ENCODE assay signal across 1 cellular context in the genomic region with DNA sequence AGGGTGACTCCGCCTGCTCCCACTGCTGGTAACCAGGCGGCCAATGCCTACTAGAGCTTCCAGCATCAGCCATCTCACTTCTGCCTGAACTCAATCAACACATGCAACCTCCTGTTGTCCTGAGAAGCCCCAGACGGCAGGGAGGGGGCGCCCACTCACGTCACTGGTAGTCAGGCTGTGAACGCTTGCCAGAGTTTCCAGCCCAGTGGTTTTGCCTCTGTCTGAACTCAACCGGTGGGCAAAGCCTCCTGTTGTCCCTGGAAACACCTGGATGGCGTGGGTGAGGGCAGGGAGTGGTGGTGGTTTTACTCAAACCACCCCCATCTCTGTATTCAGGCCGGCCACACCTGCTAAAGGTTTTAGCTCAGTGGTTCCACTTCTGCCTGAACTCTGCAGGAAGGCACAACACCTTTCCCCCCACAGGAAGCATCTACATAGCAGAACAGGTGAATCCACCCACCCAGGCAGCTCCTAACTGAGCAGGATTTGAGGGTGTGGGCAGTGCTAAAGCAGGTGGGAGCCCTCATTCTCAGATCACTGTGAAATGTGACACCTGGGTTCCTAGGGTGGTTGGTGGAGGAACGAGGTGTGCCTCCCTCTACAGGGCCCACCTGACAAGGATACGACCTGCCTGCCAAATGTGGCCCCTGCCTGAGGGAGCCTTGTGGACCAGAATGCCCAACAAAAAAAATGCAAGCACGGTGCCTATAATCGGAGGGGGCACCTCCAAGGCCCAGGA.
A peak's percentile ranks its signal among the peaks of the same experiment; 100 is the strongest.
TF ChIP-seq lines count a peak whose summit lies in the region.

No MANE protein-coding gene starts in this region.

TF ChIP-seq in H1, 55 proteins besides CTCF, POLR2A, EP300 and RAD21 (continued from another document):
- TF ChIP-seq SP1 (IDR thresholded peaks at IDR 0.05; ENCODE audit: low read depth, low read length) = no peak
- TF ChIP-seq CTBP2 (IDR thresholded peaks at IDR 0.05; ENCODE audit: borderline replicate concordance, insufficient read depth, insufficient read length, low read length) = no peak
- TF ChIP-seq CBX5 (IDR thresholded peaks at IDR 0.05; ENCODE audit: low read depth, low read length) = no peak
- no peak for TF ChIP-seq HDAC2 (IDR thresholded peaks at IDR 0.05; ENCODE audit: borderline replicate concordance in 1 of 2, low read depth in 2 of 2, low read length in 2 of 2)
- TF ChIP-seq CEBPB (IDR thresholded peaks at IDR 0.05; ENCODE audit: low read depth, low read length) = no peak
- TF ChIP-seq, protein P1, sequence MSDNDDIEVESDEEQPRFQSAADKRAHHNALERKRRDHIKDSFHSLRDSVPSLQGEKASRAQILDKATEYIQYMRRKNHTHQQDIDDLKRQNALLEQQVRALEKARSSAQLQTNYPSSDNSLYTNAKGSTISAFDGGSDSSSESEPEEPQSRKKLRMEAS (IDR thresholded peaks at IDR 0.05) = peak; percentile 44; the same call in 1 of the 2 replicates
- no peak for TF ChIP-seq PHF8 (conservative IDR thresholded peaks at IDR 0.05; ENCODE audit: low read depth, low read length)
- TF ChIP-seq, protein P2, sequence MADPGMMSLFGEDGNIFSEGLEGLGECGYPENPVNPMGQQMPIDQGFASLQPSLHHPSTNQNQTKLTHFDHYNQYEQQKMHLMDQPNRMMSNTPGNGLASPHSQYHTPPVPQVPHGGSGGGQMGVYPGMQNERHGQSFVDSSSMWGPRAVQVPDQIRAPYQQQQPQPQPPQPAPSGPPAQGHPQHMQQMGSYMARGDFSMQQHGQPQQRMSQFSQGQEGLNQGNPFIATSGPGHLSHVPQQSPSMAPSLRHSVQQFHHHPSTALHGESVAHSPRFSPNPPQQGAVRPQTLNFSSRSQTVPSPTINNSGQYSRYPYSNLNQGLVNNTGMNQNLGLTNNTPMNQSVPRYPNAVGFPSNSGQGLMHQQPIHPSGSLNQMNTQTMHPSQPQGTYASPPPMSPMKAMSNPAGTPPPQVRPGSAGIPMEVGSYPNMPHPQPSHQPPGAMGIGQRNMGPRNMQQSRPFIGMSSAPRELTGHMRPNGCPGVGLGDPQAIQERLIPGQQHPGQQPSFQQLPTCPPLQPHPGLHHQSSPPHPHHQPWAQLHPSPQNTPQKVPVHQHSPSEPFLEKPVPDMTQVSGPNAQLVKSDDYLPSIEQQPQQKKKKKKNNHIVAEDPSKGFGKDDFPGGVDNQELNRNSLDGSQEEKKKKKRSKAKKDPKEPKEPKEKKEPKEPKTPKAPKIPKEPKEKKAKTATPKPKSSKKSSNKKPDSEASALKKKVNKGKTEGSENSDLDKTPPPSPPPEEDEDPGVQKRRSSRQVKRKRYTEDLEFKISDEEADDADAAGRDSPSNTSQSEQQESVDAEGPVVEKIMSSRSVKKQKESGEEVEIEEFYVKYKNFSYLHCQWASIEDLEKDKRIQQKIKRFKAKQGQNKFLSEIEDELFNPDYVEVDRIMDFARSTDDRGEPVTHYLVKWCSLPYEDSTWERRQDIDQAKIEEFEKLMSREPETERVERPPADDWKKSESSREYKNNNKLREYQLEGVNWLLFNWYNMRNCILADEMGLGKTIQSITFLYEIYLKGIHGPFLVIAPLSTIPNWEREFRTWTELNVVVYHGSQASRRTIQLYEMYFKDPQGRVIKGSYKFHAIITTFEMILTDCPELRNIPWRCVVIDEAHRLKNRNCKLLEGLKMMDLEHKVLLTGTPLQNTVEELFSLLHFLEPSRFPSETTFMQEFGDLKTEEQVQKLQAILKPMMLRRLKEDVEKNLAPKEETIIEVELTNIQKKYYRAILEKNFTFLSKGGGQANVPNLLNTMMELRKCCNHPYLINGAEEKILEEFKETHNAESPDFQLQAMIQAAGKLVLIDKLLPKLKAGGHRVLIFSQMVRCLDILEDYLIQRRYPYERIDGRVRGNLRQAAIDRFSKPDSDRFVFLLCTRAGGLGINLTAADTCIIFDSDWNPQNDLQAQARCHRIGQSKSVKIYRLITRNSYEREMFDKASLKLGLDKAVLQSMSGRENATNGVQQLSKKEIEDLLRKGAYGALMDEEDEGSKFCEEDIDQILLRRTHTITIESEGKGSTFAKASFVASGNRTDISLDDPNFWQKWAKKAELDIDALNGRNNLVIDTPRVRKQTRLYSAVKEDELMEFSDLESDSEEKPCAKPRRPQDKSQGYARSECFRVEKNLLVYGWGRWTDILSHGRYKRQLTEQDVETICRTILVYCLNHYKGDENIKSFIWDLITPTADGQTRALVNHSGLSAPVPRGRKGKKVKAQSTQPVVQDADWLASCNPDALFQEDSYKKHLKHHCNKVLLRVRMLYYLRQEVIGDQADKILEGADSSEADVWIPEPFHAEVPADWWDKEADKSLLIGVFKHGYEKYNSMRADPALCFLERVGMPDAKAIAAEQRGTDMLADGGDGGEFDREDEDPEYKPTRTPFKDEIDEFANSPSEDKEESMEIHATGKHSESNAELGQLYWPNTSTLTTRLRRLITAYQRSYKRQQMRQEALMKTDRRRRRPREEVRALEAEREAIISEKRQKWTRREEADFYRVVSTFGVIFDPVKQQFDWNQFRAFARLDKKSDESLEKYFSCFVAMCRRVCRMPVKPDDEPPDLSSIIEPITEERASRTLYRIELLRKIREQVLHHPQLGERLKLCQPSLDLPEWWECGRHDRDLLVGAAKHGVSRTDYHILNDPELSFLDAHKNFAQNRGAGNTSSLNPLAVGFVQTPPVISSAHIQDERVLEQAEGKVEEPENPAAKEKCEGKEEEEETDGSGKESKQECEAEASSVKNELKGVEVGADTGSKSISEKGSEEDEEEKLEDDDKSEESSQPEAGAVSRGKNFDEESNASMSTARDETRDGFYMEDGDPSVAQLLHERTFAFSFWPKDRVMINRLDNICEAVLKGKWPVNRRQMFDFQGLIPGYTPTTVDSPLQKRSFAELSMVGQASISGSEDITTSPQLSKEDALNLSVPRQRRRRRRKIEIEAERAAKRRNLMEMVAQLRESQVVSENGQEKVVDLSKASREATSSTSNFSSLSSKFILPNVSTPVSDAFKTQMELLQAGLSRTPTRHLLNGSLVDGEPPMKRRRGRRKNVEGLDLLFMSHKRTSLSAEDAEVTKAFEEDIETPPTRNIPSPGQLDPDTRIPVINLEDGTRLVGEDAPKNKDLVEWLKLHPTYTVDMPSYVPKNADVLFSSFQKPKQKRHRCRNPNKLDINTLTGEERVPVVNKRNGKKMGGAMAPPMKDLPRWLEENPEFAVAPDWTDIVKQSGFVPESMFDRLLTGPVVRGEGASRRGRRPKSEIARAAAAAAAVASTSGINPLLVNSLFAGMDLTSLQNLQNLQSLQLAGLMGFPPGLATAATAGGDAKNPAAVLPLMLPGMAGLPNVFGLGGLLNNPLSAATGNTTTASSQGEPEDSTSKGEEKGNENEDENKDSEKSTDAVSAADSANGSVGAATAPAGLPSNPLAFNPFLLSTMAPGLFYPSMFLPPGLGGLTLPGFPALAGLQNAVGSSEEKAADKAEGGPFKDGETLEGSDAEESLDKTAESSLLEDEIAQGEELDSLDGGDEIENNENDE (IDR thresholded peaks at IDR 0.05; ENCODE audit: insufficient replicate concordance, low read length) = no peak
- no peak for TF ChIP-seq RFX5 (IDR thresholded peaks at IDR 0.05; ENCODE audit: borderline replicate concordance, low read depth, low read length)
- TF ChIP-seq NANOG (IDR thresholded peaks at IDR 0.05; ENCODE audit: insufficient read depth, low read depth, low read length, poor library complexity, severe bottlenecking) = no peak
- TF ChIP-seq SIX5 (IDR thresholded peaks at IDR 0.05; ENCODE audit: low read depth, low read length) = no peak
- TF ChIP-seq TAF7 (optimal IDR thresholded peaks at IDR 0.05; ENCODE audit: borderline replicate concordance, low read depth, low read length) = no peak
- TF ChIP-seq BCL11A (IDR thresholded peaks at IDR 0.05; ENCODE audit: low read depth in 2 of 2, low read length in 2 of 2) = no peak
- TF ChIP-seq BACH1 (IDR thresholded peaks at IDR 0.05; ENCODE audit: low read length) = no peak
- TF ChIP-seq ASH2L (IDR thresholded peaks at IDR 0.05; ENCODE audit: low read length) = peak; percentile 23
TF ChIP-seq in H1: peak in this region for 3.
